ENCODE assay signal across 1 cellular context in the genomic region with DNA sequence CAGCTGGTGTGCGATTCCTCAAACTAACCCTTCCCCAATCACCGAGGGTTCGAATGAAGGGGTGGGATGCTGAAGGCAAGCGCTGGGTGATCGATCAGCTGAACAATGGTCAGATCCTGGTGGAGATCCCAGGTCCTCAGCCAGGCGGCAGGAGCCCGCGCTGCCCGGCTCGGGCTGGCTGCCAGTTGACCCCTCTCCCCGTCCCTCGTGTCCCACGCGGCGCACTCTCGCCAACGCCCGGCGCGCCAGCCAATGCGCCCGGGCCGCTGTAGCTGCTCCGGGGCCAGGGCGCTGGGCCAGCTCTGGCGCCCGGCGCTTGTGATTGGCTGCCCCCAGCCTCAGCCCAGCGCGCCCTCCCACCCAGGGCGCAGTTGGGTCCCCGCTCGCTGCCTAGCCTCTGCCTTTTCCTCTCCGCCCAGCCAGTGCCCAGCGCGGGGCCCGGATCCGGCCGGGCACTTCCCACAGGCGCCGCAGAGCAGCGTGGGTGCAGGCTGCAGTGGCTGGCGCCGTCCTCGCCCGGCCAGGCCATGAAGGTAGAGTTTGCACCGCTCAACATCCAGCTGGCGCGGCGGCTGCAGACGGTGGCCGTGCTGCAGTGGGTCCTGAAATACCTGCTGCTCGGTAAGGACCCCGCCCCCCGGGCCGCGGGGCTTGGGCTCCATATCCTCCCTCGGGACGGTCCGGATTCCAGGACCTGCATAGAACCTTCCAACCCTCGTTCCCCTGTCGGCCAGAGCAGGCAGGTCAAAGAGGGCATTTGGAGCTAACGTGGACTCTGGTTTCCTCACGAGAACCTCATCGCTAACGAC.
TF ChIP-seq lines count a peak whose summit lies in the region.

A gene with protein sequence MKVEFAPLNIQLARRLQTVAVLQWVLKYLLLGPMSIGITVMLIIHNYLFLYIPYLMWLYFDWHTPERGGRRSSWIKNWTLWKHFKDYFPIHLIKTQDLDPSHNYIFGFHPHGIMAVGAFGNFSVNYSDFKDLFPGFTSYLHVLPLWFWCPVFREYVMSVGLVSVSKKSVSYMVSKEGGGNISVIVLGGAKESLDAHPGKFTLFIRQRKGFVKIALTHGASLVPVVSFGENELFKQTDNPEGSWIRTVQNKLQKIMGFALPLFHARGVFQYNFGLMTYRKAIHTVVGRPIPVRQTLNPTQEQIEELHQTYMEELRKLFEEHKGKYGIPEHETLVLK (plus strand): TSS at position 400 of the 809 bp plus-strand sequence. CDS start 128 bp downstream, at position 528.

TF ChIP-seq in GM23338, 12 proteins besides CTCF, POLR2A, EP300 and RAD21 (continued from another document):
- TF ChIP-seq, protein P1, sequence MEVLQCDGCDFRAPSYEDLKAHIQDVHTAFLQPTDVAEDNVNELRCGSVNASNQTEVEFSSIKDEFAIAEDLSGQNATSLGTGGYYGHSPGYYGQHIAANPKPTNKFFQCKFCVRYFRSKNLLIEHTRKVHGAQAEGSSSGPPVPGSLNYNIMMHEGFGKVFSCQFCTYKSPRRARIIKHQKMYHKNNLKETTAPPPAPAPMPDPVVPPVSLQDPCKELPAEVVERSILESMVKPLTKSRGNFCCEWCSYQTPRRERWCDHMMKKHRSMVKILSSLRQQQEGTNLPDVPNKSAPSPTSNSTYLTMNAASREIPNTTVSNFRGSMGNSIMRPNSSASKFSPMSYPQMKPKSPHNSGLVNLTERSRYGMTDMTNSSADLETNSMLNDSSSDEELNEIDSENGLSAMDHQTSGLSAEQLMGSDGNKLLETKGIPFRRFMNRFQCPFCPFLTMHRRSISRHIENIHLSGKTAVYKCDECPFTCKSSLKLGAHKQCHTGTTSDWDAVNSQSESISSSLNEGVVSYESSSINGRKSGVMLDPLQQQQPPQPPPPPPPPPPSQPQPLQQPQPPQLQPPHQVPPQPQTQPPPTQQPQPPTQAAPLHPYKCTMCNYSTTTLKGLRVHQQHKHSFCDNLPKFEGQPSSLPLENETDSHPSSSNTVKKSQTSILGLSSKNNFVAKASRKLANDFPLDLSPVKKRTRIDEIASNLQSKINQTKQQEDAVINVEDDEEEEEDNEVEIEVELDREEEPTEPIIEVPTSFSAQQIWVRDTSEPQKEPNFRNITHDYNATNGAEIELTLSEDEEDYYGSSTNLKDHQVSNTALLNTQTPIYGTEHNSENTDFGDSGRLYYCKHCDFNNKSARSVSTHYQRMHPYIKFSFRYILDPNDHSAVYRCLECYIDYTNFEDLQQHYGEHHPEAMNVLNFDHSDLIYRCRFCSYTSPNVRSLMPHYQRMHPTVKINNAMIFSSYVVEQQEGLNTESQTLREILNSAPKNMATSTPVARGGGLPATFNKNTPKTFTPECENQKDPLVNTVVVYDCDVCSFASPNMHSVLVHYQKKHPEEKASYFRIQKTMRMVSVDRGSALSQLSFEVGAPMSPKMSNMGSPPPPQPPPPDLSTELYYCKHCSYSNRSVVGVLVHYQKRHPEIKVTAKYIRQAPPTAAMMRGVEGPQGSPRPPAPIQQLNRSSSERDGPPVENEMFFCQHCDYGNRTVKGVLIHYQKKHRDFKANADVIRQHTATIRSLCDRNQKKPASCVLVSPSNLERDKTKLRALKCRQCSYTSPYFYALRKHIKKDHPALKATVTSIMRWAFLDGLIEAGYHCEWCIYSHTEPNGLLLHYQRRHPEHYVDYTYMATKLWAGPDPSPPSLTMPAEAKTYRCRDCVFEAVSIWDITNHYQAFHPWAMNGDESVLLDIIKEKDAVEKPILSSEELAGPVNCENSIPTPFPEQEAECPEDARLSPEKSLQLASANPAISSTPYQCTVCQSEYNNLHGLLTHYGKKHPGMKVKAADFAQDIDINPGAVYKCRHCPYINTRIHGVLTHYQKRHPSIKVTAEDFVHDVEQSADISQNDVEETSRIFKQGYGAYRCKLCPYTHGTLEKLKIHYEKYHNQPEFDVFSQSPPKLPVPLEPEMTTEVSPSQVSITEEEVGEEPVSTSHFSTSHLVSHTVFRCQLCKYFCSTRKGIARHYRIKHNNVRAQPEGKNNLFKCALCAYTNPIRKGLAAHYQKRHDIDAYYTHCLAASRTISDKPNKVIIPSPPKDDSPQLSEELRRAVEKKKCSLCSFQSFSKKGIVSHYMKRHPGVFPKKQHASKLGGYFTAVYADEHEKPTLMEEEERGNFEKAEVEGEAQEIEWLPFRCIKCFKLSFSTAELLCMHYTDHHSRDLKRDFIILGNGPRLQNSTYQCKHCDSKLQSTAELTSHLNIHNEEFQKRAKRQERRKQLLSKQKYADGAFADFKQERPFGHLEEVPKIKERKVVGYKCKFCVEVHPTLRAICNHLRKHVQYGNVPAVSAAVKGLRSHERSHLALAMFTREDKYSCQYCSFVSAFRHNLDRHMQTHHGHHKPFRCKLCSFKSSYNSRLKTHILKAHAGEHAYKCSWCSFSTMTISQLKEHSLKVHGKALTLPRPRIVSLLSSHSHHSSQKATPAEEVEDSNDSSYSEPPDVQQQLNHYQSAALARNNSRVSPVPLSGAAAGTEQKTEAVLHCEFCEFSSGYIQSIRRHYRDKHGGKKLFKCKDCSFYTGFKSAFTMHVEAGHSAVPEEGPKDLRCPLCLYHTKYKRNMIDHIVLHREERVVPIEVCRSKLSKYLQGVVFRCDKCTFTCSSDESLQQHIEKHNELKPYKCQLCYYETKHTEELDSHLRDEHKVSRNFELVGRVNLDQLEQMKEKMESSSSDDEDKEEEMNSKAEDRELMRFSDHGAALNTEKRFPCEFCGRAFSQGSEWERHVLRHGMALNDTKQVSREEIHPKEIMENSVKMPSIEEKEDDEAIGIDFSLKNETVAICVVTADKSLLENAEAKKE (CRISPR knock-in tag; IDR thresholded peaks at IDR 0.05) = peak; percentile 66; the same call in 1 of the 2 replicates
- TF ChIP-seq, protein P2, sequence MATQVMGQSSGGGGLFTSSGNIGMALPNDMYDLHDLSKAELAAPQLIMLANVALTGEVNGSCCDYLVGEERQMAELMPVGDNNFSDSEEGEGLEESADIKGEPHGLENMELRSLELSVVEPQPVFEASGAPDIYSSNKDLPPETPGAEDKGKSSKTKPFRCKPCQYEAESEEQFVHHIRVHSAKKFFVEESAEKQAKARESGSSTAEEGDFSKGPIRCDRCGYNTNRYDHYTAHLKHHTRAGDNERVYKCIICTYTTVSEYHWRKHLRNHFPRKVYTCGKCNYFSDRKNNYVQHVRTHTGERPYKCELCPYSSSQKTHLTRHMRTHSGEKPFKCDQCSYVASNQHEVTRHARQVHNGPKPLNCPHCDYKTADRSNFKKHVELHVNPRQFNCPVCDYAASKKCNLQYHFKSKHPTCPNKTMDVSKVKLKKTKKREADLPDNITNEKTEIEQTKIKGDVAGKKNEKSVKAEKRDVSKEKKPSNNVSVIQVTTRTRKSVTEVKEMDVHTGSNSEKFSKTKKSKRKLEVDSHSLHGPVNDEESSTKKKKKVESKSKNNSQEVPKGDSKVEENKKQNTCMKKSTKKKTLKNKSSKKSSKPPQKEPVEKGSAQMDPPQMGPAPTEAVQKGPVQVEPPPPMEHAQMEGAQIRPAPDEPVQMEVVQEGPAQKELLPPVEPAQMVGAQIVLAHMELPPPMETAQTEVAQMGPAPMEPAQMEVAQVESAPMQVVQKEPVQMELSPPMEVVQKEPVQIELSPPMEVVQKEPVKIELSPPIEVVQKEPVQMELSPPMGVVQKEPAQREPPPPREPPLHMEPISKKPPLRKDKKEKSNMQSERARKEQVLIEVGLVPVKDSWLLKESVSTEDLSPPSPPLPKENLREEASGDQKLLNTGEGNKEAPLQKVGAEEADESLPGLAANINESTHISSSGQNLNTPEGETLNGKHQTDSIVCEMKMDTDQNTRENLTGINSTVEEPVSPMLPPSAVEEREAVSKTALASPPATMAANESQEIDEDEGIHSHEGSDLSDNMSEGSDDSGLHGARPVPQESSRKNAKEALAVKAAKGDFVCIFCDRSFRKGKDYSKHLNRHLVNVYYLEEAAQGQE (IDR thresholded peaks at IDR 0.05; ENCODE audit: unreplicated experiment) = no peak
- TF ChIP-seq STAT1 (IDR thresholded peaks at IDR 0.05; ENCODE audit: unreplicated experiment) = no peak
- TF ChIP-seq JUNB (IDR thresholded peaks at IDR 0.05; ENCODE audit: unreplicated experiment) = no peak
